8 cellular contexts compared by ENCODE assay signal in the genomic region with DNA sequence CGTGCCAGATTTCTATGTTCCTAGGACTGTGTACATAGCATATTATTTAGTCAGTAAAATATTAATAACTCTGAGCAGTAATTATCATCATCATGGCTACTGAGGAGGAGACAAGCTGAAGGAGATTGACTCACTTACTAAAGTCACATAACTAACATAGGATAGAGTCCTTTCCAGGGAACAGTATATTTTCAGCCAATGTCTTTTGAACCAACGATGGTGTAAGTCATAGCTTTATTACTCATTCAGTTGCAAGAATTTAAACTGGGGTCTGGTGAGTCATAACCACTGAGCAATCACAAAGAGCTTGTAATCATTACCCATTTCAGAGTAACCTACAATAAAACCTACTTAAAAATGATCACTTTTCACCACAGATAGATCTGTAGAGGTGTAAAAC.
DNase-seq lines count a peak whose midpoint lies in the region; ATAC-seq, FAIRE-seq and TF ChIP-seq lines count a peak whose summit lies in the region.
"Had no signal": no experiment of that assay in that cellular context is flagged by ENCODE, and none has a peak within 500 bp of the region (broad histone marks: within the 10 kb centered on the region; RNA-seq: fewer than 3 reads in every experiment).

No MANE protein-coding gene starts in this region.

- TF ChIP-seq CTCF in endothelial cell of umbilical vein (IDR thresholded peaks at IDR 0.05; ENCODE audit: extremely low read depth in 1 of 2, insufficient read depth in 1 of 2, low read depth in 1 of 2, low read length in 2 of 2) (no peak), testis (IDR thresholded peaks at IDR 0.05) (no peak)

- ATAC-seq in GM21619 (IDR thresholded peaks at IDR 0.05; ENCODE audit: unreplicated experiment) (peak; percentile 84), GM21576 (IDR thresholded peaks at IDR 0.05; ENCODE audit: unreplicated experiment) (no peak), HG03565 (IDR thresholded peaks at IDR 0.05; ENCODE audit: unreplicated experiment) (no peak)

- TF ChIP-seq POLR2A in endothelial cell of umbilical vein (IDR thresholded peaks at IDR 0.05; ENCODE audit: low read depth, low read length) = no peak
- TF ChIP-seq POLR2A in testis (IDR thresholded peaks at IDR 0.05) = no peak

- no peaks in the 10 kb centered on the region for H3K27me3 ChIP-seq in endothelial cell of umbilical vein (ENCODE audit: control insufficient read depth in 2 of 2, insufficient read depth in 2 of 2, low read length in 2 of 2)
- no peaks in the 10 kb centered on the region for H3K27me3 ChIP-seq in testis

- no peaks in the 10 kb centered on the region for H4K20me1 ChIP-seq in endothelial cell of umbilical vein (replicated peaks; ENCODE audit: control insufficient read depth, extremely low read depth, insufficient read depth, low read length)

- H3K4me2 ChIP-seq in endothelial cell of umbilical vein (ENCODE audit: insufficient read depth, low read length) = no peak overlapping the region

- POLR2A ChIA-PET in endothelial cell of umbilical vein (lab: Charles Lee) = no interaction called here

- no peak overlapping the region for H2AFZ ChIP-seq in endothelial cell of umbilical vein (ENCODE audit: low read depth, low read length)
- H2AFZ ChIP-seq: parathyroid adenoma had no signal

- H3K4me3 ChIP-seq in endothelial cell of umbilical vein (replicated peaks in 1 of 3; ENCODE audit: insufficient read depth in 1 of 3, low read depth in 1 of 3, low read length in 3 of 3) (no peak overlapping the region), testis (no peak overlapping the region)

- H3K9me3 ChIP-seq in endothelial cell of umbilical vein (replicated peaks; ENCODE audit: control insufficient read depth, insufficient read depth, low read length) (no peaks in the 10 kb centered on the region), testis (no peaks in the 10 kb centered on the region)

- CTCF ChIA-PET in endothelial cell of umbilical vein (lab: Charles Lee) = interaction anchor here (0.9 to 1.3 kb wide), 4 partner anchors 9 to 1942 kb away, joined by 3 to 4 read pairs (median 4); no protein-coding TSS in a partner anchor

- intact Hi-C loops in endothelial cell of umbilical vein (cut with micrococcal nuclease) (loop anchor here (10.0 kb wide), 1 partner anchor 281 kb away; no protein-coding TSS in a partner anchor), testis (cut with DNase I; ENCODE audit: low total_unique reads) (no loop called here)

- H3K4me1 ChIP-seq in endothelial cell of umbilical vein (ENCODE audit: control insufficient read depth, extremely low read depth, insufficient read depth, low read length) = peaks cover 5% of the 10 kb centered on the region
- no peaks in the 10 kb centered on the region for H3K4me1 ChIP-seq in testis
- H3K4me1 ChIP-seq: parathyroid adenoma had no signal

- 84 to 89% methylated on average over 2 of the region's 2 CpGs for WGBS in testis, 2 donors

- H3K36me3 ChIP-seq in endothelial cell of umbilical vein (ENCODE audit: control insufficient read depth in 2 of 2, extremely low read depth in 1 of 2, insufficient read depth in 2 of 2, low read length in 2 of 2) (no peaks in the 10 kb centered on the region), testis (ENCODE audit: low read depth, missing control alignments) (no peaks in the 10 kb centered on the region)

- no TSS peak for BruUV-seq in endothelial cell of umbilical vein (replicated peaks; lab: Mats Ljungman, UMichigan)

- dilution Hi-C loops in endothelial cell of umbilical vein (cut with MboI; ENCODE audit: extremely low pct_ligation_motif_present, low sequenced_read_pairs) = no loop called here

- no peaks in the 10 kb centered on the region for H3K79me2 ChIP-seq in endothelial cell of umbilical vein (ENCODE audit: control insufficient read depth, insufficient read depth, low read length)
- H3K79me2 ChIP-seq: parathyroid adenoma had no signal

- FAIRE-seq in endothelial cell of umbilical vein (lab: Jason Lieb, UNC) = no peak
- no peak for FAIRE-seq in urothelium cell line (lab: Jason Lieb, UNC)

- DNase-seq in HT1080 (ENCODE audit: low read depth) (peak; percentile 89), endothelial cell of umbilical vein (ENCODE audit: low read depth, low spot score) (peak; percentile 43), urothelium cell line (ENCODE audit: low spot score) (peak; percentile 64), testis (no peak)

- H3K27ac ChIP-seq in endothelial cell of umbilical vein (ENCODE audit: insufficient read depth, low read depth, low read length) (no peak overlapping the region), testis (no peak overlapping the region)
- H3K27ac ChIP-seq: parathyroid adenoma had no signal

- H3K9ac ChIP-seq in endothelial cell of umbilical vein (replicated peaks; ENCODE audit: extremely low read depth, insufficient read depth, low read length) = no peak overlapping the region
- H3K9ac ChIP-seq: parathyroid adenoma had no signal

- no peaks in the 10 kb centered on the region for H3K9me1 ChIP-seq in endothelial cell of umbilical vein (replicated peaks; ENCODE audit: control insufficient read depth, extremely low read depth, insufficient read depth, low read length)

TF ChIP-seq in endothelial cell of umbilical vein, 7 proteins besides CTCF, POLR2A, EP300 and RAD21:
- TF ChIP-seq GATA2 (IDR thresholded peaks at IDR 0.05; ENCODE audit: insufficient read depth, insufficient read length, low read depth, low read length) = no peak
- TF ChIP-seq EZH2 (IDR thresholded peaks at IDR 0.05; ENCODE audit: borderline replicate concordance, low read depth, low read length, severe bottlenecking) = no peak
- TF ChIP-seq FOS (IDR thresholded peaks at IDR 0.05; ENCODE audit: borderline replicate concordance, insufficient read depth, low read length) = peak; percentile 68
- TF ChIP-seq POLR2AphosphoS5 (IDR thresholded peaks at IDR 0.05; ENCODE audit: insufficient read depth, low read depth, low read length) = no peak
- TF ChIP-seq JUN (IDR thresholded peaks at IDR 0.05; ENCODE audit: borderline replicate concordance, insufficient read depth, insufficient read length, low read depth) = peak; percentile 62
- TF ChIP-seq, protein P1, sequence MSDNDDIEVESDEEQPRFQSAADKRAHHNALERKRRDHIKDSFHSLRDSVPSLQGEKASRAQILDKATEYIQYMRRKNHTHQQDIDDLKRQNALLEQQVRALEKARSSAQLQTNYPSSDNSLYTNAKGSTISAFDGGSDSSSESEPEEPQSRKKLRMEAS (IDR thresholded peaks at IDR 0.05; ENCODE audit: insufficient read depth, insufficient read length) = no peak
- TF ChIP-seq MYC (IDR thresholded peaks at IDR 0.05; ENCODE audit: low read depth, low read length) = no peak
TF ChIP-seq in endothelial cell of umbilical vein: peak in this region for 2.
